8 cellular contexts compared by ENCODE assay signal in genomic region chr20:45890997-45891983, GRCh38.
DNase-seq lines count a peak whose midpoint lies in the region; ATAC-seq and TF ChIP-seq lines count a peak whose summit lies in the region.

Gene CTSA (plus strand): TSS chr20:45891335. CDS start chr20:45891569, 234 bp downstream.
A gene with protein sequence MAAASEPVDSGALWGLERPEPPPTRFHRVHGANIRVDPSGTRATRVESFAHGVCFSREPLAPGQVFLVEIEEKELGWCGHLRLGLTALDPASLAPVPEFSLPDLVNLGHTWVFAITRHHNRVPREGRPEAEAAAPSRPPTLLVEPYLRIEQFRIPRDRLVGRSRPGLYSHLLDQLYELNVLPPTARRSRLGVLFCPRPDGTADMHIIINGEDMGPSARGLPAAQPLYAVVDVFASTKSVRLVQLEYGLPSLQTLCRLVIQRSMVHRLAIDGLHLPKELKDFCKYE (minus strand): TSS chr20:45891208. CDS start chr20:45890991, 217 bp downstream.

- ATAC-seq in HG02798 (IDR thresholded peaks at IDR 0.05; ENCODE audit: poor library complexity, unreplicated experiment): peak; percentile 89
- ATAC-seq in GM21717 (IDR thresholded peaks at IDR 0.05; ENCODE audit: unreplicated experiment): no peak

- DNase-seq in GM13976 (ENCODE audit: low spot score) (peak; percentile 99), NCI-H1436 treated with DMSO at 0.1 percent for 48 hours (lab: John Stamatoyannopoulos, UW) (peak; percentile 17), T1000 (lab: John Stamatoyannopoulos, UW) (peak; percentile 95), astrocyte of the hippocampus (ENCODE audit: low read depth, low spot score) (peak; percentile 95), hippocampal formation (lab: John Stamatoyannopoulos, UW) (peak; percentile 81 to 86), retinal pigment epithelial cell (ENCODE audit: low read depth) (no peak)

- peak within 1 kb of the TSS; percentile 73 for H3K4me3 ChIP-seq in retinal pigment epithelial cell (ENCODE audit: low read length)

- TF ChIP-seq CTCF in GM13976 (IDR thresholded peaks at IDR 0.05; ENCODE audit: borderline replicate concordance, control extremely low read depth, extremely low read depth, insufficient read depth, missing control alignments): no peak
- no peak for TF ChIP-seq CTCF in retinal pigment epithelial cell (conservative IDR thresholded peaks at IDR 0.05; ENCODE audit: low read depth, low read length)

- in situ Hi-C loops in GM13976 (cut with MboI; ENCODE audit: low sequenced_read_pairs, unreplicated experiment): no loop called here
